13 cellular contexts compared by ENCODE assay signal in the genomic region with DNA sequence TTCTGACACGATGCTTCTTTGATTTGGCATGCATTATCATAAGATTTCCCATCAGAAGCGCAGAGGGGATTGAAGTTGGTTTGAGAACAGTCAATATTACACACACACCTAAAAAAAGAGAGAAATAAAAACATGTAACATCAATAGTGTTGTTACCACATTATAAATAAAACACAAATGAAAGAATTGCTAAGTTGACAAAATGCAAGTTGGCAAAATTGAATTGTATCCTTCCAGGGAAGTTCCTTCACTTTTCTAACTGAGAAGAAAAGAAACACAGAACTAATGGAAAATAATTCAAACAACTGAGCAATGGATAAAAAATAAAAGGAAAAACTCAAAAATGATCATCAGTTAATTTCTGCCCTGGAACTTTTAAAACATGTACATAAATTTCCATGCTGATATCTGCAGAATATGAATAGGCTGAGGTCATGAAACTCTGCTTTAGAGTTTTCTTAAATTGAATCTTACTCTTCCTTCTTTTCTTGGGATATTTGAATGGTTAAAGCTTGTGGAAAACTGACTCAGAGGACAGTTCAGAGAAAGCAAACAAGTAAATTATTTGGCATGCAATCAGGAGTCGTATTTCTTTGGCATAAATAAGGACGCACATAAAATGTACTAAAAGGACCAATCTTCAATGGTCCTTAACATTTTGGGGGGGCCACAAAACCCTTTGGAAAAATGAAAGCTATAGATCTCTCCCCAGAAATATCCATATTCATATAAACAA.
"Had no signal": no experiment of that assay in that cellular context is flagged by ENCODE, and none has a peak within 500 bp of the region (broad histone marks: within the 10 kb centered on the region; RNA-seq: fewer than 3 reads in every experiment).

No MANE protein-coding gene starts in this region.

- ATAC-seq: body of pancreas, gastroesophageal sphincter, heart left ventricle had no signal

- H3K27me3 ChIP-seq: body of pancreas, gastroesophageal sphincter, heart left ventricle had no signal

- H3K9me3 ChIP-seq: body of pancreas, gastroesophageal sphincter, heart left ventricle, left ventricle myocardium inferior had no signal

- H3K4me3 ChIP-seq: body of pancreas, gastroesophageal sphincter, heart left ventricle, left ventricle myocardium inferior, skin epidermis had no signal

- H3K36me3 ChIP-seq: gastroesophageal sphincter, heart left ventricle, left ventricle myocardium inferior had no signal

- H3K27ac ChIP-seq: body of pancreas, gastroesophageal sphincter, heart left ventricle, left ventricle myocardium inferior, skin epidermis had no signal

- DNase-seq: activated CD4-positive, alpha-beta T cell treated with anti-CD3 and anti-CD28 coated beads, Interleukin-2, amount 50 U/mL, for 48 hours; activated gamma-delta T cell treated with Interleukin-2 at 50 U/mL for 16 hours; amniotic stem cell; body of pancreas; caudate nucleus; heart left ventricle; left ventricle myocardium inferior; mammary epithelial cell; occipital lobe; retina; T-helper 2 cell had no signal

- H3K4me1 ChIP-seq: body of pancreas had no signal
